In genomic region chr20:63641146-63641791, GRCh38 we compare ENCODE assay signal across 8 cellular contexts. TPM values are rescaled to one million over a fixed set of nuclear protein-coding genes. Genes with fewer than 3 reads are reported as not detected.
A peak's percentile ranks its signal among the peaks of the same experiment; 100 is the strongest.
DNase-seq lines count a peak whose midpoint lies in the region; ATAC-seq, FAIRE-seq and TF ChIP-seq lines count a peak whose summit lies in the region.

No MANE protein-coding gene starts in this region.

- H3K4me3 ChIP-seq in Peyer's patch: peak overlapping the region; percentile 61 to 84 (median 71)
- H3K4me3 ChIP-seq in bronchial epithelial cell (ENCODE audit: low read depth, low read length): peak overlapping the region; percentile 50
- no peak overlapping the region for H3K4me3 ChIP-seq in mesendoderm (ENCODE audit: low read length)
- H3K4me3 ChIP-seq in upper lobe of right lung: peak overlapping the region; percentile 69

- H2BK120ac ChIP-seq in mesendoderm (ENCODE audit: low read depth, low read length): no peak overlapping the region

- no peak overlapping the region for H4K5ac ChIP-seq in mesendoderm (ENCODE audit: low read length)

- intact Hi-C loops in upper lobe of right lung (cut with DNase I): no loop called here

- no peak overlapping the region for H4K8ac ChIP-seq in mesendoderm (ENCODE audit: low read depth, low read length)

- H2AK5ac ChIP-seq in mesendoderm (ENCODE audit: low read length): no peak overlapping the region

- DNase-seq in activated T-cell treated with anti-CD3 and anti-CD28 coated beads, Interleukin-2, amount 50 U/mL, for 1 hour: peak; percentile 69
- DNase-seq in activated T-cell treated with anti-CD3 and anti-CD28 coated beads for 4 hours (no peak), Peyer's patch (peak in 2 of 3 donors; percentile 55 to 78), bronchial epithelial cell (ENCODE audit: low read depth) (peak; percentile 21), mesendoderm (peak; percentile 56), upper lobe of right lung (no peak), amniotic stem cell (lab: John Stamatoyannopoulos, UW) (no peak)

- no peak overlapping the region for H2BK15ac ChIP-seq in mesendoderm (replicated peaks; ENCODE audit: low read depth)

- H3K27ac ChIP-seq in Peyer's patch (peak overlapping the region; percentile 82 to 100 (median 97)), mesendoderm (ENCODE audit: low read depth, low read length) (no peak overlapping the region), upper lobe of right lung (peak overlapping the region; percentile 93)

- no CpG with 5 or more reads among the region's 47 CpGs for WGBS in mesendoderm (ENCODE audit: extremely low coverage, insufficient coverage, low lambda C conversion rate)

- peak overlapping the region; percentile 61 for H3K9ac ChIP-seq in mesendoderm (ENCODE audit: low read length)

- peak overlapping the region; percentile 75 for H3K4me2 ChIP-seq in mesendoderm (ENCODE audit: low read length)

- peak overlapping the region; percentile 70 for H3K18ac ChIP-seq in mesendoderm (ENCODE audit: low read length)

- no peak for FAIRE-seq in bronchial epithelial cell (lab: Jason Lieb, UNC)

- no peaks in the 10 kb centered on the region for H3K9me3 ChIP-seq in Peyer's patch
- H3K9me3 ChIP-seq in upper lobe of right lung: no peaks in the 10 kb centered on the region

- H3K79me2 ChIP-seq in mesendoderm (ENCODE audit: control insufficient read depth, insufficient read depth, low read length): no peaks in the 10 kb centered on the region

- no peak for TF ChIP-seq POLR2A in Peyer's patch (IDR thresholded peaks at IDR 0.05)

- no peaks in the 10 kb centered on the region for H3K79me1 ChIP-seq in mesendoderm (ENCODE audit: low read length)

- H3K27me3 ChIP-seq in Peyer's patch: no peaks in the 10 kb centered on the region
- no peaks in the 10 kb centered on the region for H3K27me3 ChIP-seq in bronchial epithelial cell (ENCODE audit: control insufficient read depth, insufficient read depth, low read length)
- H3K27me3 ChIP-seq in mesendoderm (ENCODE audit: insufficient read depth, low read length, poor library complexity): no peaks in the 10 kb centered on the region
- H3K27me3 ChIP-seq in upper lobe of right lung: no peaks in the 10 kb centered on the region

- peak overlapping the region; percentile 83 for H3K56ac ChIP-seq in mesendoderm (ENCODE audit: low read length)

- ATAC-seq in upper lobe of right lung: peak; percentile 46
- no peak for ATAC-seq in HG03342 (IDR thresholded peaks at IDR 0.05; ENCODE audit: unreplicated experiment)

- H3K4me1 ChIP-seq in Peyer's patch: peaks cover 0 to 26% (median 16%) of the 10 kb centered on the region in 4 donors
- no peaks in the 10 kb centered on the region for H3K4me1 ChIP-seq in mesendoderm (ENCODE audit: control insufficient read depth, low read depth, low read length)
- peaks cover 22% of the 10 kb centered on the region for H3K4me1 ChIP-seq in upper lobe of right lung

- TF ChIP-seq CTCF in Peyer's patch (IDR thresholded peaks at IDR 0.05) (no peak), bronchial epithelial cell (IDR thresholded peaks at IDR 0.05; ENCODE audit: insufficient read depth, low read length, severe bottlenecking) (no peak), upper lobe of right lung (IDR thresholded peaks at IDR 0.05) (no peak)

- H2BK5ac ChIP-seq in mesendoderm (ENCODE audit: low read length): no peak overlapping the region

- H3K36me3 ChIP-seq in Peyer's patch (no peaks in the 10 kb centered on the region), bronchial epithelial cell (ENCODE audit: control insufficient read depth, insufficient read depth, low read length) (no peaks in the 10 kb centered on the region), mesendoderm (ENCODE audit: control insufficient read depth, insufficient read depth, low read length) (no peaks in the 10 kb centered on the region), upper lobe of right lung (no peaks in the 10 kb centered on the region)

- H3K4ac ChIP-seq in mesendoderm (ENCODE audit: low read depth, low read length): no peak overlapping the region

- no peak overlapping the region for H3K23ac ChIP-seq in mesendoderm (ENCODE audit: low read length)

RNA-seq across cellular contexts. Expression of gene STMN3, which starts 12.0 kb away (rescaled TPM):
- total RNA-seq in Peyer's patch (10 to 100 TPM in 1 of 4 donors, 1 to 10 TPM in 3; 3.4 to 23.1 (median 5.6) TPM), bronchial epithelial cell (0.26 TPM in 1 of 2 replicates, not detected in the other), upper lobe of right lung (12.4 TPM)
- 14.8 TPM for polyA plus RNA-seq in mesendoderm (2013, experiment 1 of 2)
- 15.4 TPM for polyA plus RNA-seq in mesendoderm (2013, experiment 2 of 2)

RNA-seq across cellular contexts. Expression of gene GMEB2, which starts 14.4 kb away (rescaled TPM):
- total RNA-seq in Peyer's patch: 10 to 100 TPM; 13.8 to 24.5 (median 17.1) TPM
- 13.2 and 13.8 TPM in 2 replicates for total RNA-seq in bronchial epithelial cell
- polyA plus RNA-seq in mesendoderm (2013, experiment 1 of 2): 12.5 TPM
- polyA plus RNA-seq in mesendoderm (2013, experiment 2 of 2): 11.8 TPM
- 11.3 TPM for total RNA-seq in upper lobe of right lung

RNA-seq across cellular contexts. Expression of gene RTEL1, which starts 16.8 kb away (rescaled TPM):
- total RNA-seq in Peyer's patch (10 to 100 TPM; 25.6 to 61.1 (median 30.2) TPM), bronchial epithelial cell (4.5 and 5.8 TPM in 2 replicates), upper lobe of right lung (26.7 TPM)
- 15.8 TPM for polyA plus RNA-seq in mesendoderm (2013, experiment 1 of 2)
- polyA plus RNA-seq in mesendoderm (2013, experiment 2 of 2): 14.6 TPM

RNA-seq across cellular contexts. Expression of gene TNFRSF6B, which starts 55.2 kb away (rescaled TPM):
- total RNA-seq in Peyer's patch (1 to 10 TPM in 3 of 4 donors, not detected in 1; 2.1 to 4.2 (median 2.7) TPM), bronchial epithelial cell (4.9 and 7.1 TPM in 2 replicates), upper lobe of right lung (14.4 TPM)
- polyA plus RNA-seq in mesendoderm (2013, experiment 1 of 2): 0.69 TPM
- polyA plus RNA-seq in mesendoderm (2013, experiment 2 of 2): 0.43 TPM

Comparison
In these comparisons a context has a peak if more than half of its experiments do, and no peak if none do; other contexts are left out.
1. DNase-seq: peak in activated T-cell treated with anti-CD3 and anti-CD28 coated beads, Interleukin-2, amount 50 U/mL, for 1 hour (single experiment), Peyer's patch (2 of 3), bronchial epithelial cell (single experiment) and mesendoderm (single experiment); none in activated T-cell treated with anti-CD3 and anti-CD28 coated beads for 4 hours (single experiment), upper lobe of right lung (single experiment) and amniotic stem cell (single experiment).